25 cellular contexts compared by ENCODE assay signal in the genomic region with DNA sequence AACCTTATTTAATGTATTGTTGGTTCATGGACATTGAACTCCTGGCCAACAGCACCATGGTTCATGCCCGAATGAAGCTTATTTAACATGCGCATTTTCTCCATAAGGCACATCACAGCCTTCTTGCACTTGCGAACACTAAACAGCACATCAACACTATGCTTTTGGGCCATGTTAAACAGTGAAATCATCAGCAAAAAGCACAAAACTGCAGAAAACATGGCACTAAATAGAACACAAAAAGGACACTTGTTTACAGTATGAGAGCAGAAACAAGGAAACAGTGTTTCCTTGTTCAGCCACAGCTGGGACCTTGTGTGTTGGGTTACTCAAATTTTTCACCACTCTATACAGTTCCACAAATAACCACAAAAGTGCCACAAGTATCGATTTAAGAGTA.
"Had no signal": no experiment of that assay in that cellular context is flagged by ENCODE, and none has a peak within 500 bp of the region (broad histone marks: within the 10 kb centered on the region; RNA-seq: fewer than 3 reads in every experiment).

No MANE protein-coding gene starts in this region.

- H3K4me1 ChIP-seq: colonic mucosa, parathyroid adenoma, sigmoid colon, stomach, upper lobe of left lung had no signal

- H3K36me3 ChIP-seq: brain microvascular endothelial cell, colonic mucosa, sigmoid colon, stomach, thoracic aorta, upper lobe of left lung had no signal

- H3K27me3 ChIP-seq: brain microvascular endothelial cell, colonic mucosa, sigmoid colon, stomach, upper lobe of left lung had no signal

- DNase-seq: activated CD4-positive, alpha-beta T cell treated with anti-CD3 and anti-CD28 coated beads, Interleukin-2, amount 50 U/mL, for 1 hour; activated CD4-positive, CD25-positive, alpha-beta regulatory T cell treated with anti-CD3 and anti-CD28 coated beads, Interleukin-2, amount 50 U/mL, for 72 hours; activated CD8-positive, alpha-beta T cell treated with anti-CD3 and anti-CD28 coated beads, Interleukin-2, amount 10 ng/mL, durations not matched to agents 7 days and 5 days; activated gamma-delta T cell; activated naive CD4-positive, alpha-beta T cell treated with anti-CD3 and anti-CD28 coated beads, Interleukin-2, amount 50 U/mL, for 16 hours; aorta; brain microvascular endothelial cell; central memory CD4-positive, alpha-beta T cell; colonic mucosa; immature natural killer cell; kidney glomerular epithelial cell; left ventricle myocardium superior; mammary epithelial cell; nephron progenitor cell; sigmoid colon; stimulated activated CD4-positive, alpha-beta T cell treated with anti-CD3 and anti-CD28 coated beads, Interleukin-15, amount 100 ng/mL, for 24 hours; stomach; T-cell; upper lobe of left lung had no signal

- H3K27ac ChIP-seq: brain microvascular endothelial cell, colonic mucosa, epithelial cell of prostate, parathyroid adenoma, sigmoid colon, stomach, thoracic aorta, upper lobe of left lung, VCaP had no signal

- H3K4me3 ChIP-seq: colonic mucosa, sigmoid colon, smooth muscle cell, stomach, thoracic aorta, upper lobe of left lung had no signal

- ATAC-seq: activated CD8-positive, alpha-beta T cell treated with anti-CD3 and anti-CD28 coated beads, Interleukin-2, amount 10 ng/mL, durations not matched to agents 7 days and 5 days; left ventricle myocardium superior; stimulated activated memory B cell treated with anti-CD40 and anti-IgM and Interleukin-4, amounts not matched to agents 10 μg/mL and 1 μg/mL and 100 μg/mL, for 72 hours; T-cell had no signal

- H3K9me3 ChIP-seq: colonic mucosa, sigmoid colon, stomach, thoracic aorta, upper lobe of left lung had no signal
